ENCODE assay signal across 1 cellular context in the genomic region with DNA sequence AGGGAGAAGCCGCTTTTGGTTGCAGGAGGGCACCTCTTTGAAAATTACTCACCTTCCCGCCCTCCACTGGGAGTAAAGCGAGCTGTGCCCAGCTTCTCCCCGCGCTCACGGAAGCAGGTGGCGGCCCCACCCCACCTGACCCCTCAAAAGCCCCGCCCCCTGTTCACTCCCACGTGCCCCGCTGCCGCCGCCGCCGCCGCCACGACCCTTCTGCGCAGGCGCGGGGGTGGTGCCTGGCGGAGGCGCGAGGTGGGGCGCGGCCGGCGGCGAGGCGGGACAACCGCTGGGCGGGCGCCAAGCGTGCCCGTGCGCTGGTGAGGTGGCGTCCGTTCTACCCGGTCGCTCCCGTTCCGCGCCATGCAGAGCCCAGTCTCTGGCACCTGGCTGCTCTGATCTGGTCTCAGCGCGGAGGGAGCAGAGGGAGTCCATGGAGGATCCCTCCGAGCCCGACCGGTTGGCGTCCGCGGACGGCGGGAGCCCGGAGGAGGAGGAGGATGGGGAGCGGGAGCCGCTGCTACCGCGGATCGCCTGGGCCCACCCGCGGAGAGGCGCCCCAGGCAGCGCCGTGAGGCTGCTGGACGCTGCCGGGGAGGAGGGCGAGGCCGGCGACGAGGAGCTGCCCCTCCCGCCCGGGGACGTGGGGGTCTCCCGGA.
A peak's percentile ranks its signal among the peaks of the same experiment; 100 is the strongest.
TF ChIP-seq lines count a peak whose summit lies in the region.

Gene PI4K2B, plus strand, starts transcription at position 297 of the 653 bp plus-strand sequence. Its CDS starts 131 bp downstream, at position 428.

TF ChIP-seq in K562, 482 proteins besides CTCF, POLR2A, EP300 and RAD21 (continued from another document and continues in another):
- TF ChIP-seq ZNF277 (CRISPR knock-in tag; IDR thresholded peaks at IDR 0.05; ENCODE audit: borderline replicate concordance): no peak
- TF ChIP-seq HOXB6 (CRISPR knock-in tag; IDR thresholded peaks at IDR 0.05; ENCODE audit: borderline replicate concordance): no peak
- TF ChIP-seq ZBTB7A (IDR thresholded peaks at IDR 0.05; ENCODE audit: borderline replicate concordance, control insufficient read depth, low read depth, low read length): no peak
- TF ChIP-seq SMARCB1 (IDR thresholded peaks at IDR 0.05; ENCODE audit: insufficient read length, low read depth): no peak
- TF ChIP-seq, protein P1, sequence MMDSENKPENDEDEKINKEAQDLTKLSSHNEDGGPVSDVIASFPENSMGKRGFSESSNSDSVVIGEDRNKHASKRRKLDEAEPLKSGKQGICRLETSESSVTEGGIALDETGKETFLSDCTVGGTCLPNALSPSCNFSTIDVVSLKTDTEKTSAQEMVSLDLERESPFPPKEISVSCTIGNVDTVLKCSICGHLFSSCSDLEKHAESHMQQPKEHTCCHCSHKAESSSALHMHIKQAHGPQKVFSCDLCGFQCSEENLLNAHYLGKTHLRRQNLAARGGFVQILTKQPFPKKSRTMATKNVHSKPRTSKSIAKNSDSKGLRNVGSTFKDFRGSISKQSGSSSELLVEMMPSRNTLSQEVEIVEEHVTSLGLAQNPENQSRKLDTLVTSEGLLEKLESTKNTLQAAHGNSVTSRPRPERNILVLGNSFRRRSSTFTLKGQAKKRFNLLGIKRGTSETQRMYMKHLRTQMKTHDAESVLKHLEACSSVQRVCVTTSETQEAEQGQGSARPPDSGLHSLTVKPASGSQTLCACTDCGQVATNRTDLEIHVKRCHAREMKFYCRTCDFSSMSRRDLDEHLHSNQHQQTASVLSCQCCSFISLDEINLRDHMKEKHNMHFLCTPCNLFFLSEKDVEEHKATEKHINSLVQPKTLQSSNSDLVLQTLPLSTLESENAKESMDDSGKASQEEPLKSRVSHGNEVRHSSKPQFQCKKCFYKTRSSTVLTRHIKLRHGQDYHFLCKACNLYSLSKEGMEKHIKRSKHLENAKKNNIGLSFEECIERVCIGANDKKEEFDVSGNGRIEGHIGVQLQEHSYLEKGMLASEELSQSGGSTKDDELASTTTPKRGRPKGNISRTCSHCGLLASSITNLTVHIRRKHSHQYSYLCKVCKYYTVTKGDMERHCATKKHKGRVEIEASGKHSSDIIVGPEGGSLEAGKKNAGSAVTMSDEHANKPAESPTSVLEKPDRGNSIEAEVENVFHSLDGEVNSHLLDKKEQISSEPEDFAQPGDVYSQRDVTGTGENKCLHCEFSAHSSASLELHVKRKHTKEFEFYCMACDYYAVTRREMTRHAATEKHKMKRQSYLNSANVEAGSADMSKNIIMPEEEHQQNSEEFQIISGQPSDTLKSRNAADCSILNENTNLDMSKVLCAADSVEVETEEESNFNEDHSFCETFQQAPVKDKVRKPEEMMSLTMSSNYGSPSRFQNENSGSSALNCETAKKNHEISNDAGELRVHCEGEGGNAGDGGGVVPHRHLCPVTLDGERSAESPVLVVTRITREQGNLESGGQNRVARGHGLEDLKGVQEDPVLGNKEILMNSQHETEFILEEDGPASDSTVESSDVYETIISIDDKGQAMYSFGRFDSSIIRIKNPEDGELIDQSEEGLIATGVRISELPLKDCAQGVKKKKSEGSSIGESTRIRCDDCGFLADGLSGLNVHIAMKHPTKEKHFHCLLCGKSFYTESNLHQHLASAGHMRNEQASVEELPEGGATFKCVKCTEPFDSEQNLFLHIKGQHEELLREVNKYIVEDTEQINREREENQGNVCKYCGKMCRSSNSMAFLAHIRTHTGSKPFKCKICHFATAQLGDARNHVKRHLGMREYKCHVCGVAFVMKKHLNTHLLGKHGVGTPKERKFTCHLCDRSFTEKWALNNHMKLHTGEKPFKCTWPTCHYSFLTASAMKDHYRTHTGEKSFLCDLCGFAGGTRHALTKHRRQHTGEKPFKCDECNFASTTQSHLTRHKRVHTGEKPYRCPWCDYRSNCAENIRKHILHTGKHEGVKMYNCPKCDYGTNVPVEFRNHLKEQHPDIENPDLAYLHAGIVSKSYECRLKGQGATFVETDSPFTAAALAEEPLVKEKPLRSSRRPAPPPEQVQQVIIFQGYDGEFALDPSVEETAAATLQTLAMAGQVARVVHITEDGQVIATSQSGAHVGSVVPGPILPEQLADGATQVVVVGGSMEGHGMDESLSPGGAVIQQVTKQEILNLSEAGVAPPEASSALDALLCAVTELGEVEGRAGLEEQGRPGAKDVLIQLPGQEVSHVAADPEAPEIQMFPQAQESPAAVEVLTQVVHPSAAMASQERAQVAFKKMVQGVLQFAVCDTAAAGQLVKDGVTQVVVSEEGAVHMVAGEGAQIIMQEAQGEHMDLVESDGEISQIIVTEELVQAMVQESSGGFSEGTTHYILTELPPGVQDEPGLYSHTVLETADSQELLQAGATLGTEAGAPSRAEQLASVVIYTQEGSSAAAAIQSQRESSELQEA (IDR thresholded peaks at IDR 0.05; ENCODE audit: low read depth): no peak
- TF ChIP-seq ZBTB2 (IDR thresholded peaks at IDR 0.05): no peak
- TF ChIP-seq COPS2 (conservative IDR thresholded peaks at IDR 0.05): no peak
- TF ChIP-seq KLF10 (CRISPR knock-in tag; IDR thresholded peaks at IDR 0.05): no peak
- no peak for TF ChIP-seq ZNF668 (CRISPR knock-in tag; IDR thresholded peaks at IDR 0.05)
- TF ChIP-seq DIDO1 (tag; IDR thresholded peaks at IDR 0.05; ENCODE audit: low read depth): no peak
- no peak for TF ChIP-seq E2F1 (CRISPR knock-in tag; IDR thresholded peaks at IDR 0.05)
- no peak for TF ChIP-seq ILK (tag; IDR thresholded peaks at IDR 0.05; ENCODE audit: borderline replicate concordance, low read depth)
- TF ChIP-seq SIN3A (IDR thresholded peaks at IDR 0.05; ENCODE audit: borderline replicate concordance in 2 of 2, control insufficient read depth in 1 of 2, low read depth in 2 of 2, low read length in 2 of 2): peak in 1 of 2 experiments; percentile 45; a peak in 1 of 4 replicates
- TF ChIP-seq ZMIZ1 (IDR thresholded peaks at IDR 0.05; ENCODE audit: low read depth in 2 of 2, low read length in 2 of 2): no peak
- TF ChIP-seq DACH1 (IDR thresholded peaks at IDR 0.05; ENCODE audit: partially characterized antibody): no peak
- TF ChIP-seq U2AF1 (optimal IDR thresholded peaks at IDR 0.05; ENCODE audit: low read depth, low read length): no peak
- TF ChIP-seq ATF2 (CRISPR knock-in tag; IDR thresholded peaks at IDR 0.05): no peak
- TF ChIP-seq, protein P2, sequence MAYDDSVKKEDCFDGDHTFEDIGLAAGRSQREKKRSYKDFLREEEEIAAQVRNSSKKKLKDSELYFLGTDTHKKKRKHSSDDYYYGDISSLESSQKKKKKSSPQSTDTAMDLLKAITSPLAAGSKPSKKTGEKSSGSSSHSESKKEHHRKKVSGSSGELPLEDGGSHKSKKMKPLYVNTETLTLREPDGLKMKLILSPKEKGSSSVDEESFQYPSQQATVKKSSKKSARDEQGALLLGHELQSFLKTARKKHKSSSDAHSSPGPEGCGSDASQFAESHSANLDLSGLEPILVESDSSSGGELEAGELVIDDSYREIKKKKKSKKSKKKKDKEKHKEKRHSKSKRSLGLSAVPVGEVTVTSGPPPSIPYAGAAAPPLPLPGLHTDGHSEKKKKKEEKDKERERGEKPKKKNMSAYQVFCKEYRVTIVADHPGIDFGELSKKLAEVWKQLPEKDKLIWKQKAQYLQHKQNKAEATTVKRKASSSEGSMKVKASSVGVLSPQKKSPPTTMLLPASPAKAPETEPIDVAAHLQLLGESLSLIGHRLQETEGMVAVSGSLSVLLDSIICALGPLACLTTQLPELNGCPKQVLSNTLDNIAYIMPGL (CRISPR knock-in tag; IDR thresholded peaks at IDR 0.05): peak; percentile 57; the same call in 1 of the 2 replicates
- no peak for TF ChIP-seq ZBED1 (IDR thresholded peaks at IDR 0.05)
- TF ChIP-seq, protein P3, sequence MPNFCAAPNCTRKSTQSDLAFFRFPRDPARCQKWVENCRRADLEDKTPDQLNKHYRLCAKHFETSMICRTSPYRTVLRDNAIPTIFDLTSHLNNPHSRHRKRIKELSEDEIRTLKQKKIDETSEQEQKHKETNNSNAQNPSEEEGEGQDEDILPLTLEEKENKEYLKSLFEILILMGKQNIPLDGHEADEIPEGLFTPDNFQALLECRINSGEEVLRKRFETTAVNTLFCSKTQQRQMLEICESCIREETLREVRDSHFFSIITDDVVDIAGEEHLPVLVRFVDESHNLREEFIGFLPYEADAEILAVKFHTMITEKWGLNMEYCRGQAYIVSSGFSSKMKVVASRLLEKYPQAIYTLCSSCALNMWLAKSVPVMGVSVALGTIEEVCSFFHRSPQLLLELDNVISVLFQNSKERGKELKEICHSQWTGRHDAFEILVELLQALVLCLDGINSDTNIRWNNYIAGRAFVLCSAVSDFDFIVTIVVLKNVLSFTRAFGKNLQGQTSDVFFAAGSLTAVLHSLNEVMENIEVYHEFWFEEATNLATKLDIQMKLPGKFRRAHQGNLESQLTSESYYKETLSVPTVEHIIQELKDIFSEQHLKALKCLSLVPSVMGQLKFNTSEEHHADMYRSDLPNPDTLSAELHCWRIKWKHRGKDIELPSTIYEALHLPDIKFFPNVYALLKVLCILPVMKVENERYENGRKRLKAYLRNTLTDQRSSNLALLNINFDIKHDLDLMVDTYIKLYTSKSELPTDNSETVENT (CRISPR knock-in tag; IDR thresholded peaks at IDR 0.05): peak; percentile 88
- TF ChIP-seq ZNF395 (CRISPR knock-in tag; IDR thresholded peaks at IDR 0.05): no peak
